Comparison of ENCODE assay signal across 23 cellular contexts in genomic region chr9:80437825-80438224, GRCh38.
DNase-seq lines count a peak whose midpoint lies in the region; FAIRE-seq and TF ChIP-seq lines count a peak whose summit lies in the region.
"Had no signal": no experiment of that assay in that cellular context is flagged by ENCODE, and none has a peak within 500 bp of the region (broad histone marks: within the 10 kb centered on the region; RNA-seq: fewer than 3 reads in every experiment).

No MANE protein-coding gene starts in this region.

- no peaks in the 10 kb centered on the region for H3K9me3 ChIP-seq in BLaER1 treated with 17β-estradiol and CSF1 and Interleukin-3, amounts not matched to agents 10 nM and 100 nM (replicated peaks in 1 of 11)
- H3K9me3 ChIP-seq: Caco-2, HAP-1, SJCRH30 had no signal

- H3K4me1 ChIP-seq in BLaER1 treated with 17β-estradiol and CSF1 and Interleukin-3, amounts not matched to agents 10 nM and 100 nM: peaks cover 0 to 15% (median 5%) of the 10 kb centered on the region in 10 experiments; a peak in 8 of 20 replicates
- H3K4me1 ChIP-seq: Caco-2, HAP-1, SJCRH30 had no signal

- H3K27me3 ChIP-seq in BLaER1 treated with 17β-estradiol and CSF1 and Interleukin-3, amounts not matched to agents 10 nM and 100 nM: no peaks in the 10 kb centered on the region
- H3K27me3 ChIP-seq: SJCRH30 had no signal

- no peaks in the 10 kb centered on the region for H3K36me3 ChIP-seq in BLaER1 treated with 17β-estradiol and CSF1 and Interleukin-3, amounts not matched to agents 10 nM and 100 nM
- H3K36me3 ChIP-seq: HAP-1, SJCRH30 had no signal

- DNase-seq in H54 (ENCODE audit: insufficient read length, low spot score): no peak
- peak; percentile 94 for DNase-seq in NCI-H82 (lab: John Stamatoyannopoulos, UW)
- DNase-seq in retinal pigment epithelial cell (ENCODE audit: low read depth): peak; percentile 45
- no peak for DNase-seq in cerebellum (ENCODE audit: low spot score)
- DNase-seq in NCI-H2227 treated with DMSO at 0.1 percent for 48 hours (lab: John Stamatoyannopoulos, UW): no peak
- DNase-seq in NCI-H2107 (lab: John Stamatoyannopoulos, UW): no peak
- DNase-seq: AML-193; Caco-2; CD8-positive, alpha-beta T cell; GM23248; HFFc6; Kasumi-1; NCI-H2081 treated with DMSO at 0.1 percent for 48 hours; PC-9; SJCRH30; T-helper 2 cell had no signal

- FAIRE-seq in H54 (lab: Jason Lieb, UNC): peak; percentile 58
- FAIRE-seq: A204.1, GM18507, HTR-8/SVneo, K562 had no signal

- no peak for TF ChIP-seq CTCF in retinal pigment epithelial cell (conservative IDR thresholded peaks at IDR 0.05; ENCODE audit: low read depth, low read length)

- no peak for TF ChIP-seq POLR2A in H54 (IDR thresholded peaks at IDR 0.05; ENCODE audit: low read depth, low read length)

- H3K4me2 ChIP-seq in BLaER1 treated with 17β-estradiol and CSF1 and Interleukin-3, amounts not matched to agents 10 nM and 100 nM: peak overlapping the region in 6 of 11 experiments; percentile 3 to 40 (median 27); a peak in 9 of 22 replicates
- H3K4me2 ChIP-seq: PC-9 had no signal

- no peak overlapping the region for H3K9ac ChIP-seq in BLaER1 treated with 17β-estradiol and CSF1 and Interleukin-3, amounts not matched to agents 10 nM and 100 nM
- H3K9ac ChIP-seq: GM23248 had no signal

- no peak overlapping the region for H3K4me3 ChIP-seq in BLaER1 treated with 17β-estradiol and CSF1 and Interleukin-3, amounts not matched to agents 10 nM and 100 nM
- no peak overlapping the region for H3K4me3 ChIP-seq in retinal pigment epithelial cell (ENCODE audit: low read length)
- H3K4me3 ChIP-seq: GM23248, HAP-1, K562, PC-9, SJCRH30 had no signal

- H4K20me1 ChIP-seq in BLaER1 treated with 17β-estradiol and CSF1 and Interleukin-3, amounts not matched to agents 10 nM and 100 nM: no peaks in the 10 kb centered on the region

- H3K27ac ChIP-seq in BLaER1 treated with 17β-estradiol and CSF1 and Interleukin-3, amounts not matched to agents 10 nM and 100 nM: no peak overlapping the region
- H3K27ac ChIP-seq: C4-2B, GM23248, PC-9, SJCRH30 had no signal

Comparison
In these comparisons a context has a peak if more than half of its experiments do, and no peak if none do; other contexts are left out.
1. DNase-seq: peak in NCI-H82 (single experiment) and retinal pigment epithelial cell (single experiment); none in H54 (single experiment), cerebellum (single experiment), NCI-H2227 treated with DMSO at 0.1 percent for 48 hours (single experiment) and NCI-H2107 (single experiment).